11 cellular contexts compared by ENCODE assay signal in the genomic region with DNA sequence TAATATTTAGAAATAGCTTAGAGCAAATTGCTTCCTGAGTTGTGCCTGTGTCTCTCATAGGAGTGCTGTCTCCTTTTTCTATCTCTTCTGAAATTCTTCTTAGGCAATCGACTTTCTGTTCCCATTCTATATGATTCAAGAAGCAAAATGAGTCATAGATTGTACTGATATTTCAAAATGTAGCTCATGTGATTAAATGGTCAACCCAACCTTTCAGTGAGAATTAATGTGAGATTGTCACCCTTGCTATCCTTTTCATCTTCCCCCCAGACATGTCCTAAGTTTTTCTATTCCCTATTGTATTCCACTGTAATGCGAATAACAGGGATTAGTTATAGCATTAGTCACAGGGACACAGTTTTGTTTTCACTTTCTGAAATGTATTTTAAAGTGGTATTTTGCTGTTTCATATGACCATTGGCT.
A peak's percentile ranks its signal among the peaks of the same experiment; 100 is the strongest.
DNase-seq lines count a peak whose midpoint lies in the region; ATAC-seq and TF ChIP-seq lines count a peak whose summit lies in the region.
"Had no signal": no experiment of that assay in that cellular context is flagged by ENCODE, and none has a peak within 500 bp of the region (broad histone marks: within the 10 kb centered on the region; RNA-seq: fewer than 3 reads in every experiment).

No MANE protein-coding gene starts in this region.

- H4K20me1 ChIP-seq in SK-N-SH (ENCODE audit: insufficient read depth) (no peaks in the 10 kb centered on the region), MM.1S (ENCODE audit: insufficient read depth, low read length) (no peaks in the 10 kb centered on the region)

- TF ChIP-seq POLR2A in prostate gland (IDR thresholded peaks at IDR 0.05), result no peak

- H3K9ac ChIP-seq in SK-N-SH, result no peak overlapping the region
- H3K9ac ChIP-seq in MM.1S (ENCODE audit: low read length), result no peak overlapping the region

- H3K4me1 Mint-ChIP-seq in CD14-positive monocyte, result peaks cover 16% of the 10 kb centered on the region

- no peaks in the 10 kb centered on the region for H3K9me3 ChIP-seq in SK-N-SH
- H3K9me3 ChIP-seq in prostate gland, result no peaks in the 10 kb centered on the region
- no peaks in the 10 kb centered on the region for H3K9me3 ChIP-seq in MM.1S (replicated peaks; ENCODE audit: insufficient read depth, low read length)

- CTCF ChIA-PET in SK-N-SH (lab: Yijun Ruan, JAX), result no interaction called here

- WGBS in SK-N-SH (ENCODE audit: low lambda C conversion rate), result 5% methylated on average over 2 of the region's 2 CpGs
- 69% methylated on average over 2 of the region's 2 CpGs for WGBS in prostate gland

- DNase-seq in CD14-positive monocyte (ENCODE audit: low spot score) (no peak), SK-N-SH (no peak), foreskin melanocyte (peak; percentile 72), prostate gland (ENCODE audit: low spot score) (no peak), HuH-7.5 (ENCODE audit: low spot score) (no peak), hypothalamus (lab: John Stamatoyannopoulos, UW) (no peak), MM.1S (no peak)
- DNase-seq: NCI-H187 had no signal

- peaks cover 0 to 3% (median 0%) of the 10 kb centered on the region in 7 donors for H3K9me3 Mint-ChIP-seq in CD14-positive monocyte
- H3K9me3 Mint-ChIP-seq: WTC11 had no signal

- H3K4me2 ChIP-seq in SK-N-SH (no peak overlapping the region; the same call in 1 of the 2 replicates), MM.1S (ENCODE audit: low read depth, low read length) (no peak overlapping the region)
- H3K4me2 ChIP-seq: hepatocyte had no signal

- H3K9me2 ChIP-seq in SK-N-SH, result no peaks in the 10 kb centered on the region
- H3K9me2 ChIP-seq in MM.1S (replicated peaks; ENCODE audit: insufficient read depth, low read length), result no peaks in the 10 kb centered on the region

- no peaks in the 10 kb centered on the region for H3K36me3 Mint-ChIP-seq in CD14-positive monocyte
- H3K36me3 Mint-ChIP-seq: WTC11 had no signal

- intact Hi-C loops in CD14-positive monocyte (cut with micrococcal nuclease), result no loop called here
- intact Hi-C loops in prostate gland (cut with DNase I), result no loop called here

- TF ChIP-seq CTCF in CD14-positive monocyte (IDR thresholded peaks at IDR 0.05) (no peak), SK-N-SH (IDR thresholded peaks at IDR 0.05) (no peak), prostate gland (IDR thresholded peaks at IDR 0.05) (no peak), MM.1S (IDR thresholded peaks at IDR 0.05; ENCODE audit: low read length) (no peak)

- H3K4me3 ChIP-seq in SK-N-SH (ENCODE audit: low read depth in 2 of 2, low read length in 1 of 2) (no peak overlapping the region), prostate gland (no peak overlapping the region), MM.1S (ENCODE audit: low read length) (no peak overlapping the region)
- H3K4me3 ChIP-seq: hepatocyte had no signal

- H3K27me3 Mint-ChIP-seq in CD14-positive monocyte (ENCODE audit: low read depth in 3 of 3), result peaks cover 0 to 3% (median 0%) of the 10 kb centered on the region in 3 donors

- H3F3A ChIP-seq in SK-N-SH (replicated peaks; ENCODE audit: insufficient read depth) (peaks cover 10% of the 10 kb centered on the region), MM.1S (ENCODE audit: insufficient read depth, low read length) (no peaks in the 10 kb centered on the region)

- H3K36me3 ChIP-seq in SK-N-SH (replicated peaks in 1 of 2; ENCODE audit: control insufficient read depth in 1 of 2, insufficient read depth in 2 of 2, low read length in 1 of 2), result no peaks in the 10 kb centered on the region
- H3K36me3 ChIP-seq in prostate gland, result no peaks in the 10 kb centered on the region
- H3K36me3 ChIP-seq in MM.1S (replicated peaks; ENCODE audit: insufficient read depth, low read length), result no peaks in the 10 kb centered on the region

- peak overlapping the region; percentile 21 for H2AFZ ChIP-seq in SK-N-SH (ENCODE audit: low read depth)
- H2AFZ ChIP-seq in MM.1S (ENCODE audit: low read length), result no peak overlapping the region
- H2AFZ ChIP-seq: hepatocyte had no signal

- no peaks in the 10 kb centered on the region for H3K79me2 ChIP-seq in SK-N-SH (ENCODE audit: insufficient read depth)
- no peaks in the 10 kb centered on the region for H3K79me2 ChIP-seq in MM.1S (ENCODE audit: low read length)
- H3K79me2 ChIP-seq: hepatocyte had no signal

- H3K4me1 ChIP-seq in SK-N-SH (ENCODE audit: control insufficient read depth in 1 of 2, insufficient read depth in 2 of 2, low read depth in 1 of 2, low read length in 1 of 2) (peaks cover 0 to 11% of the 10 kb centered on the region in 2 experiments; a peak in 2 of 4 replicates), prostate gland (replicated peaks) (no peaks in the 10 kb centered on the region), MM.1S (ENCODE audit: low read length) (no peaks in the 10 kb centered on the region)

- POLR2A ChIA-PET in SK-N-SH (lab: Yijun Ruan, JAX), result no interaction called here

- peak overlapping the region in 1 of 2 experiments; percentile 48; a peak in 2 of 4 replicates for H3K27ac ChIP-seq in SK-N-SH (ENCODE audit: low read depth in 2 of 2, low read length in 1 of 2)
- H3K27ac ChIP-seq in prostate gland, result no peak overlapping the region
- H3K27ac ChIP-seq in MM.1S (ENCODE audit: low read length), result no peak overlapping the region
- H3K27ac ChIP-seq: hepatocyte had no signal

- peak overlapping the region in 1 of 2 donors; percentile 63 for H3K4me3 Mint-ChIP-seq in CD14-positive monocyte
- H3K4me3 Mint-ChIP-seq: WTC11 had no signal

- peak; percentile 63 for ATAC-seq in HG03432 (IDR thresholded peaks at IDR 0.05; ENCODE audit: unreplicated experiment)
- ATAC-seq: WTC11 had no signal

- TF ChIP-seq EP300 in SK-N-SH (IDR thresholded peaks at IDR 0.05; ENCODE audit: borderline replicate concordance in 1 of 2, low read depth in 1 of 2, low read length in 1 of 2), result no peak

- H3K27me3 ChIP-seq in SK-N-SH (ENCODE audit: insufficient read depth) (no peaks in the 10 kb centered on the region), prostate gland (replicated peaks; ENCODE audit: insufficient read depth) (no peaks in the 10 kb centered on the region), MM.1S (replicated peaks; ENCODE audit: insufficient read depth, low read length) (no peaks in the 10 kb centered on the region)
- H3K27me3 ChIP-seq: hepatocyte had no signal

- peak overlapping the region; percentile 25 to 88 (median 73) for H3K27ac Mint-ChIP-seq in CD14-positive monocyte
- H3K27ac Mint-ChIP-seq: WTC11 had no signal

- no peak for TF ChIP-seq RAD21 in SK-N-SH (IDR thresholded peaks at IDR 0.05; ENCODE audit: low read length)

TF ChIP-seq in SK-N-SH, 30 proteins besides CTCF, POLR2A, EP300 and RAD21:
- TF ChIP-seq FOXM1 (IDR thresholded peaks at IDR 0.05; ENCODE audit: low read depth), result no peak
